Comparison of ENCODE assay signal across 8 cellular contexts in the genomic region with DNA sequence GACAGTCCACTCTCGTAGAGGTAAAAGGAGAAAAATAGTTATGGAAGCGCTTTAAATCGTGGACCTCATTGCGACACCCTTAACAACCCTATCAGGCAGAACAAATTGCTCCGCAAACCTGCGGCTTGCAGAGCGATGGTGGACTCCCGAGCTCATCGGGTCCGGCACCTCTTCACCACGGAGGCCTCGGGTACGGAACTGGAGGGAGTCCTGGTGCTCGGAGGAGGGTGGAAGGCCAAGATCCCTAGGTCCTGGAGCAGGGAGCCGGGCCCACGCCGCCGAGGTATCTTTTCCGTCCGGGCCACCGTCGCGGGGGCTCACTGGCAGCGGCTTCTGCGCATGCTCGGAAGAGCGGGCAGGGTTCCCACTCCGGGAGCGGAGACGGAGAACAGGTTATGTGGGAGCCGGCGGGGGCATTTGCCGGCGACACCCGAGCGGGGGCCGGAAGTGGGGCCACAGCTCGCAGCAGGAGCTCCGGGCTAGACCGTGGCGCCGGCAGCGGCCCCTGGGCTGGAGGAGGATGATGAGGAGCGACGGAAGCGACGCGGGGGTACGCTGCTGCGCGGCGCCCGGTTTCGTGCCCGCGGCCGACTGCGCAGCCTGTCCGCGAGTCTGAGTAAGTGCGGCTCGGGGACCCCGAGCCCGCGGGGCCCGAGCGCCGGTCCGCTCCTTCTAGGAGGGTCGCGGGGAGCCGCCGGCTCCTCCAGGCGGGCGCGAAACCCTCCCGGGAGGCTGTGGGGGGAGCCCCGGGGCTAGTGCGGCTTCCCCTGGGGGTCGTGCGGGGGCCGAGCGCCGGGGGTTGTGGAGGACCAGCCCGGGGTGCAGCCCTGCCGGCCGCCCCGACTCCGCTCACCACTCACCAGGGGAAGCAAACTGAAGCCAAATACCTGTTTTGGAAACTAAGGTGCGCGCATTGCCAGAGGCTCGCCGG. TPM values are rescaled to one million over a fixed set of nuclear protein-coding genes. Genes with fewer than 3 reads are reported as not detected.
A peak's percentile ranks its signal among the peaks of the same experiment; 100 is the strongest.
DNase-seq lines count a peak whose midpoint lies in the region; ATAC-seq and TF ChIP-seq lines count a peak whose summit lies in the region.

ABHD13 (plus strand) TSS at position 349 of the 931 bp plus-strand sequence. CDS start 10,827 bp downstream, outside the sequence.

- H3K4me3 ChIP-seq in WI38 (ENCODE audit: low read depth, low read length) (peak within 1 kb of the TSS; percentile 93), cardiac fibroblast (replicated peaks in 1 of 2; ENCODE audit: low read depth in 2 of 2, low read length in 2 of 2) (peak within 1 kb of the TSS; percentile 70 to 86)

- peaks cover 7 to 44% (median 29%) of the 10 kb centered on the region in 3 donors for H3K27me3 Mint-ChIP-seq in immature natural killer cell (ENCODE audit: low read depth in 3 of 3)

- ATAC-seq in GM18873 (IDR thresholded peaks at IDR 0.05; ENCODE audit: low FRiP score, unreplicated experiment) (peak; percentile 84), HG03135 (IDR thresholded peaks at IDR 0.05; ENCODE audit: unreplicated experiment) (peak; percentile 80)

- peak; percentile 96 for DNase-seq in AG08395 (ENCODE audit: low spot score)
- peak; percentile 95 for DNase-seq in NCI-H2227 (lab: John Stamatoyannopoulos, UW; ENCODE audit: unreplicated experiment)
- peak; percentile 93 to 94 for DNase-seq in cardiac fibroblast (ENCODE audit: low read depth in 2 of 2)
- peak; percentile 92 to 94 (median 93) for DNase-seq in immature natural killer cell
- peak; percentile 68 for DNase-seq in smooth muscle cell of the brain vasculature (ENCODE audit: low read depth, low spot score)

- peak within 1 kb of the TSS; percentile 92 to 96 (median 94) for H3K27ac Mint-ChIP-seq in immature natural killer cell

- H3K36me3 Mint-ChIP-seq in immature natural killer cell, result no peaks in the 10 kb centered on the region

- H3K4me1 Mint-ChIP-seq in immature natural killer cell, result peaks cover 50 to 74% of the 10 kb centered on the region in 2 donors

- peak within 1 kb of the TSS; percentile 90 to 96 (median 94) for H3K4me3 Mint-ChIP-seq in immature natural killer cell

- TF ChIP-seq CTCF in WI38 (IDR thresholded peaks at IDR 0.05; ENCODE audit: low read depth, low read length) (no peak), cardiac fibroblast (IDR thresholded peaks at IDR 0.05; ENCODE audit: low read depth, low read length) (no peak)

- H3K9me3 Mint-ChIP-seq in immature natural killer cell, result no peaks in the 10 kb centered on the region

RNA-seq across cellular contexts. Expression of gene ABHD13, which starts in this region (rescaled TPM):
- 10 to 100 TPM in 2 of 3 donors, 1 to 10 TPM in 1; 8.8 to 11.1 (median 10.1) TPM for polyA plus RNA-seq in immature natural killer cell

Comparison
In these comparisons a context has a peak if more than half of its experiments do, and no peak if none do; other contexts are left out.
1. Peak in every context shown above with its lines: DNase-seq, ATAC-seq and H3K4me3 ChIP-seq.